13 cellular contexts compared by ENCODE assay signal in genomic region chr7:100283147-100283546, GRCh38. TPM values are rescaled to one million over a fixed set of nuclear protein-coding genes. Genes with fewer than 3 reads are reported as not detected.
DNase-seq lines count a peak whose midpoint lies in the region; ATAC-seq and TF ChIP-seq lines count a peak whose summit lies in the region.
"Not testable (repeated sequence)": the region's sequence is repeated elsewhere in the genome, so short reads cannot be mapped to it uniquely, and the experiment has no call there.
"Had no signal": no experiment of that assay in that cellular context is flagged by ENCODE, and none has a peak within 500 bp of the region (broad histone marks: within the 10 kb centered on the region; RNA-seq: fewer than 3 reads in every experiment).

No MANE protein-coding gene starts in this region.

- not testable (repeated sequence) for H3K36me3 ChIP-seq in left ventricle myocardium inferior; right atrium auricular region; aorta (ENCODE audit: control insufficient read depth in 1 of 2, insufficient read depth in 2 of 2, low read length in 1 of 2)

- 90 to 91% methylated on average over 7 to 8 of the region's 8 CpGs for WGBS in aorta, 2 donors

- not testable (repeated sequence) for H3K27me3 ChIP-seq in left ventricle myocardium inferior (ENCODE audit: low read depth); right atrium auricular region; aorta (ENCODE audit: control insufficient read depth in 1 of 2, insufficient read depth in 2 of 2, low read length in 1 of 2)

- not testable (repeated sequence) for H3K27ac ChIP-seq in left ventricle myocardium inferior (replicated peaks); right atrium auricular region; aorta (ENCODE audit: low read depth in 1 of 2, low read length in 2 of 2)

- intact Hi-C loops in Right ventricle myocardium superior (cut with DNase I); left ventricle myocardium inferior (cut with micrococcal nuclease); aorta (cut with DNase I): not testable (repeated sequence)

- not testable (repeated sequence) for H3K4me1 ChIP-seq in left ventricle myocardium inferior; right atrium auricular region; aorta (ENCODE audit: control insufficient read depth in 1 of 2, insufficient read depth in 2 of 2, low read length in 2 of 2)

- not testable (repeated sequence) for TF ChIP-seq CTCF in fibroblast of the aortic adventitia (IDR thresholded peaks at IDR 0.05; ENCODE audit: insufficient read depth, low read length); left ventricle myocardium inferior (IDR thresholded peaks at IDR 0.05; ENCODE audit: borderline replicate concordance); right atrium auricular region (IDR thresholded peaks at IDR 0.05)

- peak; percentile 75 for ATAC-seq in Right ventricle myocardium superior (ENCODE audit: poor library complexity)
- ATAC-seq in aorta (ENCODE audit: low FRiP score), result peak; percentile 57

- not testable (repeated sequence) for H3K9me3 ChIP-seq in left ventricle myocardium inferior (replicated peaks); right atrium auricular region; aorta (ENCODE audit: control insufficient read depth, low read length)

- DNase-seq in fibroblast of the aortic adventitia (ENCODE audit: low read depth) (peak; percentile 54), Right ventricle myocardium superior (peak; percentile 59), left ventricle myocardium inferior (peak; percentile 22), right atrium auricular region (ENCODE audit: low spot score) (peak; percentile 79), aorta (peak in 1 of 2 donors; percentile 54)

- H3K4me3 ChIP-seq in fibroblast of the aortic adventitia (ENCODE audit: low read depth, low read length); left ventricle myocardium inferior; right atrium auricular region; aorta (ENCODE audit: low read length in 2 of 2): not testable (repeated sequence)

RNA-seq across cellular contexts. Expression of gene SPDYE3, which starts 24.4 kb away (rescaled TPM):
- total RNA-seq in fibroblast of the aortic adventitia (ENCODE audit: low replicate concordance) (not detected in 2 replicates), Right ventricle myocardium superior (not detected), left ventricle myocardium inferior (not detected), right atrium auricular region (not detected), aorta (not detected)
- not detected for polyA plus RNA-seq in aorta
- total RNA-seq: A673; CD4-positive, alpha-beta memory T cell; CD4-positive, CD25-positive, alpha-beta regulatory T cell; CD8-positive, alpha-beta memory T cell; Daoy; G401; GM12878 had no signal
- polyA plus RNA-seq: AG04450 had no signal
